In genomic region chr3:119294402-119294888, GRCh38 we compare ENCODE assay signal across 8 cellular contexts. TPM values are rescaled to one million over a fixed set of nuclear protein-coding genes. Genes with fewer than 3 reads are reported as not detected.
DNase-seq lines count a peak whose midpoint lies in the region; ATAC-seq and TF ChIP-seq lines count a peak whose summit lies in the region.

No MANE protein-coding gene starts in this region.

- 0% methylated on average over 18 of the region's 43 CpGs; no CpG with 5 or more reads in 1 of the 2 donors for WGBS in transverse colon (ENCODE audit: low coverage in 1 of 2), 2 donors

- H3K4me3 ChIP-seq in fibroblast of the aortic adventitia (ENCODE audit: low read depth, low read length) (peak overlapping the region; percentile 86), transverse colon (peak overlapping the region; percentile 72 to 79 (median 76))

- peak overlapping the region; percentile 90 to 92 (median 92) for H3K27ac ChIP-seq in transverse colon

- peaks cover 6 to 37% (median 14%) of the 10 kb centered on the region in 4 donors for H3K4me1 ChIP-seq in transverse colon

- H3K4me3 Mint-ChIP-seq in osteocyte (ENCODE audit: unreplicated experiment) = peak overlapping the region; percentile 90

- in situ Hi-C loops in transverse colon (cut with MboI; ENCODE audit: low pct_ligation_motif_present in 1 of 4, low pct_unique_long_range_greater_than_20kb in 1 of 4, low sequenced_read_pairs in 3 of 4) = loop anchor here in 1 of 4 donors (25.0 kb wide), 1 partner anchor 393 kb away; the partner anchor contains the start of gene COX17

- no peaks in the 10 kb centered on the region for H3K27me3 Mint-ChIP-seq in osteocyte (ENCODE audit: unreplicated experiment)

- H3K36me3 Mint-ChIP-seq in osteocyte (ENCODE audit: unreplicated experiment) = peaks cover 13% of the 10 kb centered on the region

- peak overlapping the region; percentile 92 for H3K27ac Mint-ChIP-seq in osteocyte (ENCODE audit: unreplicated experiment)

- H3K9me3 Mint-ChIP-seq in osteocyte (ENCODE audit: unreplicated experiment) = no peaks in the 10 kb centered on the region

- no peaks in the 10 kb centered on the region for H3K9me3 ChIP-seq in transverse colon

- intact Hi-C loops in transverse colon (cut with DNase I; ENCODE audit: low total_unique reads) = loop anchor here (2.0 kb wide), 1 partner anchor 28 kb away; no protein-coding TSS in a partner anchor

- no peak for TF ChIP-seq EP300 in transverse colon (IDR thresholded peaks at IDR 0.05; ENCODE audit: low read depth)

- peak; percentile 76 for ATAC-seq in HG02642 (IDR thresholded peaks at IDR 0.05; ENCODE audit: poor library complexity, unreplicated experiment)

- peaks cover 45% of the 10 kb centered on the region for H3K4me1 Mint-ChIP-seq in osteocyte (ENCODE audit: unreplicated experiment)

- TF ChIP-seq CTCF in fibroblast of the aortic adventitia (IDR thresholded peaks at IDR 0.05; ENCODE audit: insufficient read depth, low read length) (no peak), osteocyte (IDR thresholded peaks at IDR 0.05) (no peak), transverse colon (IDR thresholded peaks at IDR 0.05) (no peak)

- peak; percentile 79 for DNase-seq in DMS 273 (lab: John Stamatoyannopoulos, UW; ENCODE audit: unreplicated experiment)
- DNase-seq in DMS 273 treated with DMSO at 0.1 percent for 48 hours (lab: John Stamatoyannopoulos, UW) = no peak
- DNase-seq in NCI-H2171 treated with DMSO at 0.1 percent for 48 hours (lab: John Stamatoyannopoulos, UW) = peak; percentile 44
- peak; percentile 48 for DNase-seq in activated T-cell treated with anti-CD3 and anti-CD28 coated beads for 48 hours (ENCODE audit: low read depth)
- DNase-seq in fibroblast of the aortic adventitia (ENCODE audit: low read depth) = no peak
- DNase-seq in osteocyte (ENCODE audit: extremely low spot score, unreplicated experiment) = no peak
- DNase-seq in transverse colon = peak; percentile 73

- TF ChIP-seq POLR2A in transverse colon (IDR thresholded peaks at IDR 0.05) = no peak

- no peaks in the 10 kb centered on the region for H3K36me3 ChIP-seq in transverse colon

- no peaks in the 10 kb centered on the region for H3K27me3 ChIP-seq in transverse colon

RNA-seq across cellular contexts. Expression of gene ARHGAP31, which starts 0.3 kb away (rescaled TPM):
- total RNA-seq in fibroblast of the aortic adventitia (ENCODE audit: low replicate concordance) (11.4 and 23.5 TPM in 2 replicates), osteocyte (49.7 and 51.0 TPM in 2 replicates), transverse colon (10 to 100 TPM in 2 of 4 donors, 1 to 10 TPM in 2; 6.7 to 68.5 (median 9.6) TPM)

RNA-seq across cellular contexts. Expression of gene B4GALT4, which starts 53.8 kb away (rescaled TPM):
- total RNA-seq in fibroblast of the aortic adventitia (ENCODE audit: low replicate concordance) (22.4 and 41.3 TPM in 2 replicates), osteocyte (21.7 and 21.8 TPM in 2 replicates), transverse colon (10 to 100 TPM; 27.7 to 54.2 (median 52.0) TPM)

Comparison
In these comparisons a context has a peak if more than half of its experiments do, and no peak if none do; other contexts are left out.
1. DNase-seq: peak in DMS 273 (single experiment), NCI-H2171 treated with DMSO at 0.1 percent for 48 hours (single experiment), activated T-cell treated with anti-CD3 and anti-CD28 coated beads for 48 hours (single experiment) and transverse colon (single experiment); none in DMS 273 treated with DMSO at 0.1 percent for 48 hours (single experiment), fibroblast of the aortic adventitia (single experiment) and osteocyte (single experiment).